2 cellular contexts compared by ENCODE assay signal in genomic region chr4:138555107-138555506, GRCh38.
TF ChIP-seq lines count a peak whose summit lies in the region.

No MANE protein-coding gene starts in this region.

TF ChIP-seq in SK-N-SH treated with all-trans-retinoic acid at 6 μM for 48 hours, 23 proteins besides CTCF, POLR2A, EP300 and RAD21:
- TF ChIP-seq ZFP3 (CRISPR knock-in tag; IDR thresholded peaks at IDR 0.05) (no peak), ARNTL (CRISPR knock-in tag; IDR thresholded peaks at IDR 0.05; ENCODE audit: borderline replicate concordance, low read depth) (no peak), ZFP30 (CRISPR knock-in tag; IDR thresholded peaks at IDR 0.05) (no peak), BACH2 (CRISPR knock-in tag; IDR thresholded peaks at IDR 0.05; ENCODE audit: borderline replicate concordance) (no peak), OSR1 (CRISPR knock-in tag; IDR thresholded peaks at IDR 0.05) (no peak), GLIS3 (CRISPR knock-in tag; IDR thresholded peaks at IDR 0.05) (no peak), ZNF565 (CRISPR knock-in tag; conservative IDR thresholded peaks at IDR 0.05; ENCODE audit: low read depth) (no peak), CREB5 (CRISPR knock-in tag; IDR thresholded peaks at IDR 0.05; ENCODE audit: low read depth) (no peak), PATZ1 (CRISPR knock-in tag; IDR thresholded peaks at IDR 0.05; ENCODE audit: borderline replicate concordance) (no peak), ESRRG (CRISPR knock-in tag; IDR thresholded peaks at IDR 0.05) (no peak), ZNF8 (CRISPR knock-in tag; IDR thresholded peaks at IDR 0.05) (no peak), RARB (CRISPR knock-in tag; IDR thresholded peaks at IDR 0.05) (no peak), ISL1 (CRISPR knock-in tag; IDR thresholded peaks at IDR 0.05) (no peak), PPARA (CRISPR knock-in tag; IDR thresholded peaks at IDR 0.05; ENCODE audit: borderline replicate concordance) (no peak), SNAI2 (CRISPR knock-in tag; IDR thresholded peaks at IDR 0.05) (no peak), TCF4 (CRISPR knock-in tag; IDR thresholded peaks at IDR 0.05; ENCODE audit: borderline replicate concordance) (no peak), TOX (CRISPR knock-in tag; IDR thresholded peaks at IDR 0.05; ENCODE audit: borderline replicate concordance) (no peak), CSRNP3 (CRISPR knock-in tag; IDR thresholded peaks at IDR 0.05) (no peak)

TF ChIP-seq in SK-N-SH, 30 proteins besides CTCF, POLR2A, EP300 and RAD21:
- TF ChIP-seq REST (IDR thresholded peaks at IDR 0.05; ENCODE audit: low read depth, low read length) (no peak), TAF1 (IDR thresholded peaks at IDR 0.05; ENCODE audit: borderline replicate concordance, low read depth, low read length) (no peak), TEAD4 (IDR thresholded peaks at IDR 0.05; ENCODE audit: borderline replicate concordance, insufficient read depth) (no peak), ELF1 (IDR thresholded peaks at IDR 0.05) (no peak), FOXM1 (IDR thresholded peaks at IDR 0.05; ENCODE audit: low read depth) (no peak), TCF12 (IDR thresholded peaks at IDR 0.05) (no peak), USF1 (IDR thresholded peaks at IDR 0.05; ENCODE audit: borderline replicate concordance, low read depth) (no peak), IRF3 (IDR thresholded peaks at IDR 0.05; ENCODE audit: low read depth, low read length) (no peak), MAX (IDR thresholded peaks at IDR 0.05; ENCODE audit: low read depth) (no peak), CHD2 (IDR thresholded peaks at IDR 0.05; ENCODE audit: low read length, partially characterized antibody) (no peak), NRF1 (IDR thresholded peaks at IDR 0.05; ENCODE audit: low read depth, low read length) (no peak), MXI1 (IDR thresholded peaks at IDR 0.05; ENCODE audit: low read depth, low read length) (no peak), RCOR1 (IDR thresholded peaks at IDR 0.05; ENCODE audit: low read length) (no peak), PBX3 (IDR thresholded peaks at IDR 0.05) (no peak)
